In the genomic region with DNA sequence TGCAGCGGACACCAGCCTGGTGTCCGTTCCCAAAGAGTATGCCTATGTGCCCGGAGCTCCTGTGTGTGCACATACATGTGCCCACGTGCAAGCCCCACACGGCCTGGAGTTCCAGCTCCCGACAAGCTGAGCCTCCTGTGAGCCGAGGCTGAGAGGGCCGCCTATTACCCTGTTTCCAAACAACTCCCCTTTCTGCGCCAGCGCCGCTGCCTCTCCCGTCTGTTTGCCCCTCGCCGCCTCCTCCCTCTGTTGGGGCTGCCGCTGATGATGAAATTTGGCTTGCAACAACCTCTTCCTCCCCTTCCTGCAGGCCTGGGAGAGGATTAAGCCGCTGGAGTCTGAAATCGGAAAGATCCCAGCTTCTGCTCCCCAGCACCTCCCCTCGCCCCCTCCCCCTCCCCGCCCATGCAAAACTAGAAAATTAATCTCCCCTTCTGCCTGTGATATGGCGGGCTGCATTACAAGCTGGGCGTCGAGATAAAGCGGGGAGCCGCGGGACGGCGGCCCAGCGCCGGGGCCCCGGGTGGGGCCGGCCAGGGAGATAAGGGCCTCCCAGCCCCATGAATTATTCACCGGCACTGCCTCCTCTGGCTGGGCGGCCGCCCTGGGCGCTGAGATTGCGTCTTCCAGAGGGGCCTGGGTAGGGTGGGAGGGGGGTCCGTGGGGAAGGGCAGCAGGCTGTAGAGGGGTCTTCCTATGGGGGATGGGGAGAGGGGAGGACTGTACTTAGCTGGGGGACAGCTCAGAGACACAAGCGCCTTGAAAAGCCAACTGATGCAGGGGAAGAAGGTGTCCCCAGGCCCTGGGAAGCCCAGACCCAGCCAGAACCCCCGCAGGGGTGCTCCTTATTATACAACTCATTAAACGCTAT, we compare ENCODE assay signal across 1 cellular context.
TF ChIP-seq lines count a peak whose summit lies in the region.

No MANE protein-coding gene starts in this region.

TF ChIP-seq in K562, 482 proteins besides CTCF, POLR2A, EP300 and RAD21 (continues in another document):
- TF ChIP-seq U2AF2 (optimal IDR thresholded peaks at IDR 0.05; ENCODE audit: low read depth, low read length) (no peak), HIVEP1 (CRISPR knock-in tag; IDR thresholded peaks at IDR 0.05) (0 out of 2 replicates have a peak, but pooled peaks have one; percentile 35), ZFX (CRISPR knock-in tag; IDR thresholded peaks at IDR 0.05) (peak; percentile 56), ZNF12 (CRISPR knock-in tag; IDR thresholded peaks at IDR 0.05) (no peak), ZFP1 (CRISPR knock-in tag; IDR thresholded peaks at IDR 0.05) (no peak), PTRF (tag; IDR thresholded peaks at IDR 0.05) (no peak), CCNT2 (IDR thresholded peaks at IDR 0.05; ENCODE audit: borderline replicate concordance, extremely low read depth, insufficient read length, low read depth, low read length) (peak; percentile 100), NONO (IDR thresholded peaks at IDR 0.05; ENCODE audit: low read depth in 2 of 2, low read length in 1 of 2) (peak in 1 of 2 experiments; percentile 89; a peak in 2 of 4 replicates), SMAD3 (CRISPR knock-in tag; conservative IDR thresholded peaks at IDR 0.05) (peak; percentile 77; the same call in 1 of the 2 replicates), NCOA1 (IDR thresholded peaks at IDR 0.05; ENCODE audit: low read depth) (peak; percentile 68; the same call in 1 of the 2 replicates), ZNF212 (CRISPR knock-in tag; IDR thresholded peaks at IDR 0.05) (no peak), CREBBP (IDR thresholded peaks at IDR 0.05; ENCODE audit: low read depth, low read length) (no peak), ZNF512 (tag; IDR thresholded peaks at IDR 0.05) (no peak), ARID3A (IDR thresholded peaks at IDR 0.05; ENCODE audit: borderline replicate concordance, low read depth, low read length) (peak; percentile 98), FOXP1 (CRISPR knock-in tag; IDR thresholded peaks at IDR 0.05) (no peak), CEBPB (tag; IDR thresholded peaks at IDR 0.05) (peak; percentile 88), RCOR1 (IDR thresholded peaks at IDR 0.05; ENCODE audit: borderline replicate concordance in 1 of 2, low read depth in 2 of 2, low read length in 2 of 2) (peak; percentile 96 to 99), NCOA6 (IDR thresholded peaks at IDR 0.05) (no peak), ETV1 (tag; conservative IDR thresholded peaks at IDR 0.05; ENCODE audit: low read depth) (no peak), CBFB (CRISPR knock-in tag; IDR thresholded peaks at IDR 0.05) (no peak), ZFP30 (CRISPR knock-in tag; IDR thresholded peaks at IDR 0.05; ENCODE audit: borderline replicate concordance) (no peak), FOXP4 (CRISPR knock-in tag; IDR thresholded peaks at IDR 0.05; ENCODE audit: borderline replicate concordance) (no peak), POLR2H (tag; IDR thresholded peaks at IDR 0.05; ENCODE audit: low read depth) (no peak), ZBTB26 (CRISPR knock-in tag; IDR thresholded peaks at IDR 0.05) (no peak), ELF4 (CRISPR knock-in tag; IDR thresholded peaks at IDR 0.05) (peak; percentile 45; the same call in 1 of the 2 replicates), ZKSCAN8 (CRISPR knock-in tag; IDR thresholded peaks at IDR 0.05) (peak; percentile 82; the same call in 1 of the 2 replicates), CBFA2T3 (IDR thresholded peaks at IDR 0.05) (peak; percentile 99), HDAC2 (IDR thresholded peaks at IDR 0.05) (0 out of 2 replicates have a peak, but pooled peaks have one; percentile 29), SMARCA5 (IDR thresholded peaks at IDR 0.05) (no peak), MEIS2 (IDR thresholded peaks at IDR 0.05; ENCODE audit: partially characterized antibody) (peak; percentile 78), ZNF197 (CRISPR knock-in tag; IDR thresholded peaks at IDR 0.05; ENCODE audit: low read depth) (peak; percentile 96), ZNF134 (CRISPR knock-in tag; conservative IDR thresholded peaks at IDR 0.05) (0 out of 2 replicates have a peak, but pooled peaks have one; percentile 53), ZC3H4 (CRISPR knock-in tag; IDR thresholded peaks at IDR 0.05; ENCODE audit: borderline replicate concordance) (no peak), ZNF561 (CRISPR knock-in tag; conservative IDR thresholded peaks at IDR 0.05) (no peak), MTA1 (IDR thresholded peaks at IDR 0.05; ENCODE audit: borderline replicate concordance) (peak; percentile 68), SREBF1 (IDR thresholded peaks at IDR 0.05; ENCODE audit: borderline replicate concordance, low read depth, low read length) (no peak), ILK (tag; IDR thresholded peaks at IDR 0.05; ENCODE audit: borderline replicate concordance, low read depth) (no peak), POLR3G (IDR thresholded peaks at IDR 0.05; ENCODE audit: extremely low read depth, insufficient read length, insufficient replicate concordance) (no peak), KHSRP (IDR thresholded peaks at IDR 0.05) (peak; percentile 46; the same call in 1 of the 2 replicates), CBX8 (IDR thresholded peaks at IDR 0.05; ENCODE audit: borderline replicate concordance, extremely low read depth, low read depth, low read length, poor library complexity, severe bottlenecking) (no peak), DACH1 (IDR thresholded peaks at IDR 0.05; ENCODE audit: partially characterized antibody) (peak; percentile 56), NR3C1 (CRISPR knock-in tag; IDR thresholded peaks at IDR 0.05) (no peak), NR1H2 (CRISPR knock-in tag; IDR thresholded peaks at IDR 0.05) (no peak), ASH1L (IDR thresholded peaks at IDR 0.05; ENCODE audit: borderline replicate concordance, low read depth, partially characterized antibody) (no peak), SUPT5H (IDR thresholded peaks at IDR 0.05) (no peak), MCM7 (IDR thresholded peaks at IDR 0.05) (no peak), ZC3H11A (IDR thresholded peaks at IDR 0.05; ENCODE audit: low read depth, low read length) (no peak), NFATC3 (IDR thresholded peaks at IDR 0.05) (no peak), ZNF133 (CRISPR knock-in tag; IDR thresholded peaks at IDR 0.05) (no peak), BRCA1 (IDR thresholded peaks at IDR 0.05) (no peak), BRCA1 (CRISPR knock-in tag; IDR thresholded peaks at IDR 0.05) (no peak; the same call in 1 of the 2 replicates), KLF6 (CRISPR knock-in tag; IDR thresholded peaks at IDR 0.05; ENCODE audit: borderline replicate concordance) (peak; percentile 76; the same call in 1 of the 2 replicates), BCOR (IDR thresholded peaks at IDR 0.05) (peak; percentile 78), FOXJ3 (CRISPR knock-in tag; IDR thresholded peaks at IDR 0.05) (no peak), COPS2 (conservative IDR thresholded peaks at IDR 0.05) (no peak), DIDO1 (tag; IDR thresholded peaks at IDR 0.05; ENCODE audit: low read depth) (no peak), SIX5 (IDR thresholded peaks at IDR 0.05; ENCODE audit: borderline replicate concordance in 1 of 2, insufficient read depth in 1 of 2, low read depth in 1 of 2, low read length in 2 of 2) (no peak)
- TF ChIP-seq, protein P1, sequence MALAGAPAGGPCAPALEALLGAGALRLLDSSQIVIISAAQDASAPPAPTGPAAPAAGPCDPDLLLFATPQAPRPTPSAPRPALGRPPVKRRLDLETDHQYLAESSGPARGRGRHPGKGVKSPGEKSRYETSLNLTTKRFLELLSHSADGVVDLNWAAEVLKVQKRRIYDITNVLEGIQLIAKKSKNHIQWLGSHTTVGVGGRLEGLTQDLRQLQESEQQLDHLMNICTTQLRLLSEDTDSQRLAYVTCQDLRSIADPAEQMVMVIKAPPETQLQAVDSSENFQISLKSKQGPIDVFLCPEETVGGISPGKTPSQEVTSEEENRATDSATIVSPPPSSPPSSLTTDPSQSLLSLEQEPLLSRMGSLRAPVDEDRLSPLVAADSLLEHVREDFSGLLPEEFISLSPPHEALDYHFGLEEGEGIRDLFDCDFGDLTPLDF (CRISPR knock-in tag; IDR thresholded peaks at IDR 0.05), result 0 out of 2 replicates have a peak, but pooled peaks have one; percentile 24
- TF ChIP-seq, protein P2, sequence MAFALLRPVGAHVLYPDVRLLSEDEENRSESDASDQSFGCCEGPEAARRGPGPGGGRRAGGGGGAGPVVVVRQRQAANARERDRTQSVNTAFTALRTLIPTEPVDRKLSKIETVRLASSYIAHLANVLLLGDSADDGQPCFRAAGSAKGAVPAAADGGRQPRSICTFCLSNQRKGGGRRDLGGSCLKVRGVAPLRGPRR (CRISPR knock-in tag; IDR thresholded peaks at IDR 0.05), result no peak
- TF ChIP-seq, protein P3, sequence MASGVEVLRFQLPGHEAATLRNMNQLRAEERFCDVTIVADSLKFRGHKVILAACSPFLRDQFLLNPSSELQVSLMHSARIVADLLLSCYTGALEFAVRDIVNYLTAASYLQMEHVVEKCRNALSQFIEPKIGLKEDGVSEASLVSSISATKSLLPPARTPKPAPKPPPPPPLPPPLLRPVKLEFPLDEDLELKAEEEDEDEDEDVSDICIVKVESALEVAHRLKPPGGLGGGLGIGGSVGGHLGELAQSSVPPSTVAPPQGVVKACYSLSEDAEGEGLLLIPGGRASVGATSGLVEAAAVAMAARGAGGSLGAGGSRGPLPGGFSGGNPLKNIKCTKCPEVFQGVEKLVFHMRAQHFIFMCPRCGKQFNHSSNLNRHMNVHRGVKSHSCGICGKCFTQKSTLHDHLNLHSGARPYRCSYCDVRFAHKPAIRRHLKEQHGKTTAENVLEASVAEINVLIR (CRISPR knock-in tag; IDR thresholded peaks at IDR 0.05), result no peak
- TF ChIP-seq, protein P4, sequence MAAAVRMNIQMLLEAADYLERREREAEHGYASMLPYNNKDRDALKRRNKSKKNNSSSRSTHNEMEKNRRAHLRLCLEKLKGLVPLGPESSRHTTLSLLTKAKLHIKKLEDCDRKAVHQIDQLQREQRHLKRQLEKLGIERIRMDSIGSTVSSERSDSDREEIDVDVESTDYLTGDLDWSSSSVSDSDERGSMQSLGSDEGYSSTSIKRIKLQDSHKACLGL (CRISPR knock-in tag; IDR thresholded peaks at IDR 0.05; ENCODE audit: borderline replicate concordance, poor library complexity, severe bottlenecking), result no peak
- TF ChIP-seq, protein P5, sequence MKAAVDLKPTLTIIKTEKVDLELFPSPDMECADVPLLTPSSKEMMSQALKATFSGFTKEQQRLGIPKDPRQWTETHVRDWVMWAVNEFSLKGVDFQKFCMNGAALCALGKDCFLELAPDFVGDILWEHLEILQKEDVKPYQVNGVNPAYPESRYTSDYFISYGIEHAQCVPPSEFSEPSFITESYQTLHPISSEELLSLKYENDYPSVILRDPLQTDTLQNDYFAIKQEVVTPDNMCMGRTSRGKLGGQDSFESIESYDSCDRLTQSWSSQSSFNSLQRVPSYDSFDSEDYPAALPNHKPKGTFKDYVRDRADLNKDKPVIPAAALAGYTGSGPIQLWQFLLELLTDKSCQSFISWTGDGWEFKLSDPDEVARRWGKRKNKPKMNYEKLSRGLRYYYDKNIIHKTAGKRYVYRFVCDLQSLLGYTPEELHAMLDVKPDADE (conservative IDR thresholded peaks at IDR 0.05; ENCODE audit: control insufficient read depth, low read depth, low read length), result peak; percentile 93
